In genomic region chr2:150169230-150169629, GRCh38 we compare ENCODE assay signal across 11 cellular contexts.
DNase-seq lines count a peak whose midpoint lies in the region; ATAC-seq and TF ChIP-seq lines count a peak whose summit lies in the region.
"Had no signal": no experiment of that assay in that cellular context is flagged by ENCODE, and none has a peak within 500 bp of the region (broad histone marks: within the 10 kb centered on the region; RNA-seq: fewer than 3 reads in every experiment).

No MANE protein-coding gene starts in this region.

- H3K27me3 ChIP-seq in colonic mucosa (no peaks in the 10 kb centered on the region), stomach smooth muscle (ENCODE audit: control insufficient read depth in 1 of 2, insufficient read depth in 2 of 2, low read length in 2 of 2) (no peaks in the 10 kb centered on the region)

- ATAC-seq in left lobe of liver, result peak; percentile 77
- no peak for ATAC-seq in GM19452 (IDR thresholded peaks at IDR 0.05; ENCODE audit: unreplicated experiment)
- ATAC-seq in GM21717 (IDR thresholded peaks at IDR 0.05; ENCODE audit: unreplicated experiment), result no peak

- DNase-seq in HuH-7.5 (ENCODE audit: low spot score), result peak; percentile 39
- peak; percentile 34 for DNase-seq in colonic mucosa
- peak; percentile 89 for DNase-seq in left lobe of liver (ENCODE audit: low spot score)
- no peak for DNase-seq in glutamatergic neuron
- no peak for DNase-seq in NCI-H1048 (lab: John Stamatoyannopoulos, UW)
- DNase-seq: activated CD4-positive, alpha-beta T cell treated with anti-CD3 and anti-CD28 coated beads, Interleukin-2, amount 50 U/mL, for 1 hour; activated naive CD4-positive, alpha-beta T cell treated with anti-CD3 and anti-CD28 coated beads for 36 hours; NCI-H2029 treated with DMSO at 0.1 percent for 48 hours had no signal

- peaks cover 3% of the 10 kb centered on the region for H3K4me1 Mint-ChIP-seq in glutamatergic neuron (ENCODE audit: low read depth, unreplicated experiment)

- H3K36me3 Mint-ChIP-seq in glutamatergic neuron (ENCODE audit: unreplicated experiment), result peaks cover 3% of the 10 kb centered on the region

- H3K27me3 Mint-ChIP-seq in glutamatergic neuron (ENCODE audit: unreplicated experiment), result no peaks in the 10 kb centered on the region

- no peaks in the 10 kb centered on the region for H3K36me3 ChIP-seq in colonic mucosa
- no peaks in the 10 kb centered on the region for H3K36me3 ChIP-seq in stomach smooth muscle (ENCODE audit: control insufficient read depth in 2 of 2, insufficient read depth in 2 of 2, low read length in 2 of 2)

- no peak overlapping the region for H3K27ac Mint-ChIP-seq in glutamatergic neuron (ENCODE audit: unreplicated experiment)
- H3K27ac Mint-ChIP-seq: activated naive CD4-positive, alpha-beta T cell treated with anti-CD3 and anti-CD28 coated beads for 36 hours had no signal

- H3K4me1 ChIP-seq in colonic mucosa, result no peaks in the 10 kb centered on the region
- peaks cover 8% of the 10 kb centered on the region for H3K4me1 ChIP-seq in stomach smooth muscle (ENCODE audit: control insufficient read depth, insufficient read depth, low read length)

- no peaks in the 10 kb centered on the region for H3K9me3 ChIP-seq in colonic mucosa
- H3K9me3 ChIP-seq in stomach smooth muscle (ENCODE audit: control insufficient read depth in 2 of 2, low read length in 2 of 2), result no peaks in the 10 kb centered on the region

- H3K4me3 ChIP-seq in colonic mucosa, result no peak overlapping the region
- no peak overlapping the region for H3K4me3 ChIP-seq in stomach smooth muscle (ENCODE audit: low read length in 2 of 2)

- intact Hi-C loops in colonic mucosa (cut with DNase I), result no loop called here

- H3K4me3 Mint-ChIP-seq in glutamatergic neuron (ENCODE audit: unreplicated experiment), result no peak overlapping the region
- H3K4me3 Mint-ChIP-seq: activated naive CD4-positive, alpha-beta T cell treated with anti-CD3 and anti-CD28 coated beads for 36 hours had no signal

- no peaks in the 10 kb centered on the region for H3K9me3 Mint-ChIP-seq in glutamatergic neuron (ENCODE audit: unreplicated experiment)
- H3K9me3 Mint-ChIP-seq: activated naive CD4-positive, alpha-beta T cell treated with anti-CD3 and anti-CD28 coated beads for 36 hours had no signal

- H3K9ac ChIP-seq in colonic mucosa (ENCODE audit: low read depth in 2 of 2, low read length in 2 of 2), result no peak overlapping the region
- no peak overlapping the region for H3K9ac ChIP-seq in stomach smooth muscle (ENCODE audit: low read length in 2 of 2)

- TF ChIP-seq CTCF in colonic mucosa (IDR thresholded peaks at IDR 0.05) (no peak), glutamatergic neuron (IDR thresholded peaks at IDR 0.05; ENCODE audit: partially characterized antibody, unreplicated experiment) (no peak)

- H3K27ac ChIP-seq in colonic mucosa (no peak overlapping the region), stomach smooth muscle (ENCODE audit: low read length) (peak overlapping the region; percentile 53)

Comparison
In these comparisons a context has a peak if more than half of its experiments do, and no peak if none do; other contexts are left out.
1. DNase-seq: peak in HuH-7.5 (single experiment), colonic mucosa (single experiment) and left lobe of liver (single experiment); none in glutamatergic neuron (single experiment) and NCI-H1048 (single experiment).